17 cellular contexts compared by ENCODE assay signal in the genomic region with DNA sequence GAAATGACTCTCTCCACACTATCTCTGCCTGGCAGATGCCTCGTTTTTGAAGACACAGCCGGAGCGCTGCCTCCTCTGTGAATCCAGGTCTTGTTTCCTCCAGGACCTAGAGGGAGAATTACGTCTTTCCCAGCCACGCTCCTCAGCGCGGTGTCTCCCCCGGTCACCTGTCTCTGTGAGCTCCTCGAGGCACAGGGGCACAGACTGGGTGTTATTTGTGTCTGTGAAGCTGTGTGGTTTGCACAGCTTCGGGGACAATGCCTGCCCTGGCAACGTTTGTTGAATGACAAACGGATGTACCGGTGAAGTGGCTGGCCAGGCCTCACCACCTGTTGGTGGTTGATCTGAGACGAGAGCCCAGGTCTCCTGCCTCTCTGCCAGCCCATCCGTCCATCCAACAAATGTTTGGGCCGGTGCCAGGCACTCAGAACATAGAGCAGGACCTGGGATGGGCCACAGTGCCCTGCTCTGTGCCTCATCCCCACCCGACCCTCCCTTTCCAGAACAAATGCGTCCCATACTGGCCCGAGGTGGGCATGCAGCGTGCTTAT. TPM values are rescaled to one million over a fixed set of nuclear protein-coding genes. Genes with fewer than 3 reads are reported as not detected.
DNase-seq lines count a peak whose midpoint lies in the region; ATAC-seq and TF ChIP-seq lines count a peak whose summit lies in the region.
"Had no signal": no experiment of that assay in that cellular context is flagged by ENCODE, and none has a peak within 500 bp of the region (broad histone marks: within the 10 kb centered on the region; RNA-seq: fewer than 3 reads in every experiment).

No MANE protein-coding gene starts in this region.

- H3K27ac ChIP-seq in HL-60 (replicated peaks) = peak overlapping the region; percentile 99
- H3K27ac ChIP-seq in sigmoid colon = no peak overlapping the region
- H3K27ac ChIP-seq: ascending aorta had no signal

- peaks cover 81% of the 10 kb centered on the region for H3K4me1 Mint-ChIP-seq in activated CD4-positive, alpha-beta T cell treated with anti-CD3 and anti-CD28 coated beads for 36 hours
- peaks cover 81% of the 10 kb centered on the region for H3K4me1 Mint-ChIP-seq in activated naive CD8-positive, alpha-beta T cell (ENCODE audit: low read depth)

- no peaks in the 10 kb centered on the region for H3K27me3 Mint-ChIP-seq in activated CD4-positive, alpha-beta T cell treated with anti-CD3 and anti-CD28 coated beads for 36 hours
- H3K27me3 Mint-ChIP-seq in activated naive CD8-positive, alpha-beta T cell = no peaks in the 10 kb centered on the region

- TF ChIP-seq CTCF in HL-60 (IDR thresholded peaks at IDR 0.05; ENCODE audit: insufficient read depth, low read length) (no peak), sigmoid colon (IDR thresholded peaks at IDR 0.05) (no peak)

- intact Hi-C loops in activated CD4-positive, alpha-beta T cell treated with anti-CD3 and anti-CD28 coated beads for 36 hours (cut with DNase I, micrococcal nuclease) = loop anchor here in 1 of 2 experiments (10.0 kb wide), 1 partner anchor 978 kb away; the partner anchor contains the start of gene SLC2A3
- intact Hi-C loops in sigmoid colon (cut with DNase I) = no loop called here

- no peaks in the 10 kb centered on the region for H3K36me3 ChIP-seq in sigmoid colon
- H3K36me3 ChIP-seq: ascending aorta, HAP-1 had no signal

- CTCF ChIA-PET in activated CD4-positive, alpha-beta T cell treated with anti-CD3 and anti-CD28 coated beads for 36 hours (lab: Charles Lee) = interaction anchor here (0.6 to 2.0 kb wide), 12 partner anchors 8 to 156 kb away, joined by 3 to 7 read pairs (median 4); partner anchors contain the start of genes C12orf57, RNU7-1 and USP5

- ATAC-seq in activated CD4-positive, alpha-beta T cell treated with anti-CD3 and anti-CD28 coated beads for 36 hours = no peak
- no peak for ATAC-seq in activated CD4-positive, CD25-positive, alpha-beta regulatory T cell treated with anti-CD3 and anti-CD28 coated beads, Interleukin-2, amount 50 U/mL, for 24 hours

- peak overlapping the region; percentile 95 for H3K4me3 Mint-ChIP-seq in activated CD4-positive, alpha-beta T cell treated with anti-CD3 and anti-CD28 coated beads for 36 hours
- H3K4me3 Mint-ChIP-seq in activated naive CD8-positive, alpha-beta T cell = peak overlapping the region; percentile 97

- H3K9me3 ChIP-seq in sigmoid colon = no peaks in the 10 kb centered on the region
- H3K9me3 ChIP-seq: ascending aorta, HAP-1 had no signal

- H3K27ac Mint-ChIP-seq in activated CD4-positive, alpha-beta T cell treated with anti-CD3 and anti-CD28 coated beads for 36 hours = peak overlapping the region; percentile 99
- peak overlapping the region; percentile 94 for H3K27ac Mint-ChIP-seq in activated naive CD8-positive, alpha-beta T cell

- POLR2A ChIA-PET in activated CD4-positive, alpha-beta T cell treated with anti-CD3 and anti-CD28 coated beads for 36 hours (lab: Charles Lee) = interaction anchor here (0.6 to 8.1 kb wide), 2 partner anchors 12 to 75 kb away, joined by 5 to 142 read pairs; partner anchors contain the start of genes C12orf57 and RNU7-1

- no peak for TF ChIP-seq EP300 in sigmoid colon (IDR thresholded peaks at IDR 0.05)

- no peak for TF ChIP-seq POLR2A in sigmoid colon (IDR thresholded peaks at IDR 0.05)

- H3K4me3 ChIP-seq in HL-60 (replicated peaks; ENCODE audit: insufficient read depth, low read length) (peak overlapping the region; percentile 14; the same call in 1 of the 2 replicates), sigmoid colon (no peak overlapping the region)
- H3K4me3 ChIP-seq: ascending aorta, dorsolateral prefrontal cortex, HAP-1 had no signal

- H3K36me3 Mint-ChIP-seq in activated CD4-positive, alpha-beta T cell treated with anti-CD3 and anti-CD28 coated beads for 36 hours (ENCODE audit: low read depth) = peaks cover 94% of the 10 kb centered on the region
- peaks cover 30% of the 10 kb centered on the region for H3K36me3 Mint-ChIP-seq in activated naive CD8-positive, alpha-beta T cell

- WGBS in sigmoid colon, 2 donors = 83 to 88% methylated on average over 20 of the region's 20 CpGs

- peaks cover 0 to 30% (median 21%) of the 10 kb centered on the region in 4 donors for H3K4me1 ChIP-seq in sigmoid colon

- H3K27me3 ChIP-seq in HL-60 (ENCODE audit: insufficient read depth, poor library complexity, severe bottlenecking) (no peaks in the 10 kb centered on the region), sigmoid colon (no peaks in the 10 kb centered on the region)
- H3K27me3 ChIP-seq: ascending aorta, dorsolateral prefrontal cortex had no signal

- DNase-seq in activated CD4-positive, alpha-beta T cell treated with anti-CD3 and anti-CD28 coated beads for 36 hours = peak; percentile 36
- DNase-seq in activated CD4-positive, alpha-beta T cell treated with anti-CD3 and anti-CD28 coated beads for 4 hours = no peak
- DNase-seq in HL-60 (ENCODE audit: low read depth in 1 of 2, low spot score in 1 of 2) (no peak), sigmoid colon (peak; percentile 62), middle frontal gyrus (ENCODE audit: extremely low spot score, low spot score) (no peak), HPDE6-E6E7 (ENCODE audit: extremely low spot score) (no peak)
- DNase-seq: 8988T, islet precursor cell, NCI-H1694 treated with DMSO at 0.1 percent for 48 hours, small intestine, trophoblast cell had no signal

- no peaks in the 10 kb centered on the region for H3K9me3 Mint-ChIP-seq in activated CD4-positive, alpha-beta T cell treated with anti-CD3 and anti-CD28 coated beads for 36 hours (ENCODE audit: low read depth)
- no peaks in the 10 kb centered on the region for H3K9me3 Mint-ChIP-seq in activated naive CD8-positive, alpha-beta T cell (ENCODE audit: low read depth)

RNA-seq across cellular contexts. Expression of gene PTPN6, which starts 6.1 kb away (rescaled TPM):
- 100 to 1,000 TPM; 335 to 483 TPM for total RNA-seq in activated CD4-positive, alpha-beta T cell treated with anti-CD3 and anti-CD28 coated beads for 36 hours
- 10 to 100 TPM in 3 of 4 donors, 1 to 10 TPM in 1; 5.3 to 13.6 (median 11.8) TPM for total RNA-seq in sigmoid colon
- 10 to 100 TPM; 42.1 to 92.4 (median 67.3) TPM for polyA plus RNA-seq in sigmoid colon
- total RNA-seq: fibroblast of villous mesenchyme had no signal

RNA-seq across cellular contexts. Expression of gene PHB2, which starts 13.2 kb away (rescaled TPM):
- total RNA-seq in activated CD4-positive, alpha-beta T cell treated with anti-CD3 and anti-CD28 coated beads for 36 hours = 100 to 1,000 TPM; 398 to 502 TPM
- 100 to 1,000 TPM; 211 to 327 (median 285) TPM for total RNA-seq in sigmoid colon
- polyA plus RNA-seq in sigmoid colon = 100 to 1,000 TPM; 180 to 283 (median 184) TPM

RNA-seq across cellular contexts. Expression of gene C12orf57, which starts 13.4 kb away (rescaled TPM):
- total RNA-seq in activated CD4-positive, alpha-beta T cell treated with anti-CD3 and anti-CD28 coated beads for 36 hours = 100 to 1,000 TPM; 189 to 208 TPM
- total RNA-seq in sigmoid colon = 100 to 1,000 TPM; 465 to 697 (median 652) TPM
- 100 to 1,000 TPM; 305 to 810 (median 418) TPM for polyA plus RNA-seq in sigmoid colon

RNA-seq across cellular contexts. Expression of gene EMG1, which starts 13.5 kb away (rescaled TPM):
- total RNA-seq in activated CD4-positive, alpha-beta T cell treated with anti-CD3 and anti-CD28 coated beads for 36 hours = 100 to 1,000 TPM in 1 of 2 experiments, 10 to 100 TPM in 1; 85.0 to 106 TPM
- total RNA-seq in sigmoid colon = 10 to 100 TPM; 18.8 to 32.3 (median 22.7) TPM
- 10 to 100 TPM; 19.2 to 33.0 (median 21.3) TPM for polyA plus RNA-seq in sigmoid colon

RNA-seq across cellular contexts. Expression of gene RNU7-1, which starts 13.6 kb away (rescaled TPM):
- not detected for total RNA-seq in activated CD4-positive, alpha-beta T cell treated with anti-CD3 and anti-CD28 coated beads for 36 hours
- total RNA-seq in sigmoid colon = not detected
- not detected for polyA plus RNA-seq in sigmoid colon
- total RNA-seq: ascending aorta, dorsolateral prefrontal cortex, fibroblast of villous mesenchyme had no signal
- polyA plus RNA-seq: small intestine had no signal

Comparison
In these comparisons a context has a peak if more than half of its experiments do, and no peak if none do; other contexts are left out.
1. DNase-seq: peak in activated CD4-positive, alpha-beta T cell treated with anti-CD3 and anti-CD28 coated beads for 36 hours (single experiment) and sigmoid colon (single experiment); none in activated CD4-positive, alpha-beta T cell treated with anti-CD3 and anti-CD28 coated beads for 4 hours (0 of 2), HL-60 (0 of 2), middle frontal gyrus (single experiment) and HPDE6-E6E7 (single experiment).
2. RNA of gene PTPN6, which starts 6.1 kb away (total RNA-seq): 335 to 483 TPM in activated CD4-positive, alpha-beta T cell treated with anti-CD3 and anti-CD28 coated beads for 36 hours; 5.3 to 13.6 TPM in sigmoid colon; every median in the first group is over 10 times any median in the second.